ENCODE assay signal across 15 cellular contexts in the genomic region with DNA sequence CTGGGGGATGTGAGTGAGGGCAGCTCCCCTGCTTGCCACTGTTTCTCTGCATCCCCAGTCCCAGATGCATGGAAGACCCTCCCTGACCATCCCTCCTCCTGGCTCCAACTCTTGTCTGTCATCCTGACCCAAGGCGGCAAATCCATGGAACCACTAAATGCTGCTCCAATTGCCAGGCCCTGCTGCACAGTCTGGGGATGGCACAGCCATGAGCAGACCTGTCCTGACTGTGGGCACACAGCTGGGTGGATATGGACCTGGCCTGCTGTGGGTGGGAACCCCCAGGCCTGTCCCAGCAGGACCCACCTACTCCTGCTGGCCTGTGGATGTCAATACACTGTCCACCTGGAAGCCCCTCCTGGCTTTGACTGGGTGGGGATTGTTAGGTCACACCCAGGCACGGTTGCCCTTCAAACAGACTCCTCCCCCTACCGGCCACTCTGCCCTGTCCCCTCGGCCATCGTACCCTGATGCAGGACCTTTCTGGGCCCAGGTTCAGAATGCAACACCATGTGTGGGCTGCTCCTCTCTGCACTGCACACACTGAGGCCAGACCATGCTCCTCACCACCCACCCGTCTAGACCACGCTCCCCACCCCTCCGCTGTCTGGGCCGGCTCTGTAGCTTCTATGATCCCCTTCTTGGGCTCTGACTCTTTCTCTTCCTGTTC. TPM values are rescaled to one million over a fixed set of nuclear protein-coding genes. Genes with fewer than 3 reads are reported as not detected.
DNase-seq lines count a peak whose midpoint lies in the region; ATAC-seq and FAIRE-seq lines count a peak whose summit lies in the region.
"Had no signal": no experiment of that assay in that cellular context is flagged by ENCODE, and none has a peak within 500 bp of the region (broad histone marks: within the 10 kb centered on the region; RNA-seq: fewer than 3 reads in every experiment).

No MANE protein-coding gene starts in this region.

- peaks cover 44% of the 10 kb centered on the region for H3K4me1 Mint-ChIP-seq in activated naive CD8-positive, alpha-beta T cell treated with anti-CD3 and anti-CD28 coated beads, Interleukin-2, amount 10 ng/mL, durations not matched to agents 7 days and 5 days
- H3K4me1 Mint-ChIP-seq in activated naive CD8-positive, alpha-beta T cell treated with anti-CD3 and anti-CD28 coated beads, Interleukin-2, amount 50 U/mL, for 24 hours, result peaks cover 63% of the 10 kb centered on the region
- peaks cover 56% of the 10 kb centered on the region for H3K4me1 Mint-ChIP-seq in activated CD8-positive, alpha-beta T cell treated with anti-CD3 and anti-CD28 coated beads, Interleukin-2, amount 10 ng/mL, durations not matched to agents 7 days and 5 days (ENCODE audit: low read depth)
- H3K4me1 Mint-ChIP-seq in naive B cell, result peaks cover 58 to 89% (median 61%) of the 10 kb centered on the region in 3 donors

- H3K27ac Mint-ChIP-seq in activated naive CD8-positive, alpha-beta T cell treated with anti-CD3 and anti-CD28 coated beads, Interleukin-2, amount 10 ng/mL, durations not matched to agents 7 days and 5 days, result no peak overlapping the region
- H3K27ac Mint-ChIP-seq in activated naive CD8-positive, alpha-beta T cell treated with anti-CD3 and anti-CD28 coated beads, Interleukin-2, amount 50 U/mL, for 24 hours, result no peak overlapping the region
- peak overlapping the region; percentile 26 for H3K27ac Mint-ChIP-seq in activated CD8-positive, alpha-beta T cell treated with anti-CD3 and anti-CD28 coated beads, Interleukin-2, amount 10 ng/mL, durations not matched to agents 7 days and 5 days
- peak overlapping the region; percentile 27 to 94 (median 86) for H3K27ac Mint-ChIP-seq in naive B cell

- H3K4me3 Mint-ChIP-seq in activated naive CD8-positive, alpha-beta T cell treated with anti-CD3 and anti-CD28 coated beads, Interleukin-2, amount 10 ng/mL, durations not matched to agents 7 days and 5 days, result no peak overlapping the region
- no peak overlapping the region for H3K4me3 Mint-ChIP-seq in activated naive CD8-positive, alpha-beta T cell treated with anti-CD3 and anti-CD28 coated beads, Interleukin-2, amount 50 U/mL, for 24 hours
- H3K4me3 Mint-ChIP-seq in activated CD8-positive, alpha-beta T cell treated with anti-CD3 and anti-CD28 coated beads, Interleukin-2, amount 10 ng/mL, durations not matched to agents 7 days and 5 days, result no peak overlapping the region
- peak overlapping the region in 5 of 8 donors; percentile 28 to 61 (median 36) for H3K4me3 Mint-ChIP-seq in naive B cell

- ATAC-seq in activated naive CD8-positive, alpha-beta T cell treated with anti-CD3 and anti-CD28 coated beads, Interleukin-2, amount 10 ng/mL, durations not matched to agents 7 days and 5 days (ENCODE audit: low read depth), result no peak
- no peak for ATAC-seq in activated naive CD8-positive, alpha-beta T cell treated with anti-CD3 and anti-CD28 coated beads, Interleukin-2, amount 50 U/mL, for 24 hours
- ATAC-seq in activated CD8-positive, alpha-beta T cell treated with anti-CD3 and anti-CD28 coated beads, Interleukin-2, amount 10 ng/mL, durations not matched to agents 7 days and 5 days, result no peak
- ATAC-seq in naive B cell (ENCODE audit: low read depth in 2 of 2), result peak in 1 of 2 donors; percentile 41
- ATAC-seq in HG03108 (IDR thresholded peaks at IDR 0.05; ENCODE audit: unreplicated experiment), result no peak
- no peak for ATAC-seq in GM21381 (IDR thresholded peaks at IDR 0.05; ENCODE audit: unreplicated experiment)
- ATAC-seq: foreskin keratinocyte had no signal

- peak; percentile 10 for DNase-seq in activated naive CD8-positive, alpha-beta T cell treated with anti-CD3 and anti-CD28 coated beads, Interleukin-2, amount 10 ng/mL, durations not matched to agents 7 days and 5 days
- no peak for DNase-seq in activated naive CD8-positive, alpha-beta T cell treated with anti-CD3 and anti-CD28 coated beads, Interleukin-2, amount 50 U/mL, for 24 hours
- DNase-seq in activated CD8-positive, alpha-beta T cell treated with anti-CD3 and anti-CD28 coated beads, Interleukin-2, amount 10 ng/mL, durations not matched to agents 7 days and 5 days, result no peak
- DNase-seq in naive B cell (no peak), GM19239 (ENCODE audit: insufficient read length, low spot score) (no peak), NCI-H2081 treated with DMSO at 0.1 percent for 48 hours (lab: John Stamatoyannopoulos, UW) (no peak)
- DNase-seq: BE2C, DMS79 treated with DMSO at 0.1 percent for 48 hours, foreskin keratinocyte, HCEC 1CT, Karpas-422, NCI-H1436, small intestine had no signal

- FAIRE-seq in GM19239 (lab: Jason Lieb, UNC), result no peak
- FAIRE-seq: small intestine had no signal

- H3K27me3 Mint-ChIP-seq in activated naive CD8-positive, alpha-beta T cell treated with anti-CD3 and anti-CD28 coated beads, Interleukin-2, amount 10 ng/mL, durations not matched to agents 7 days and 5 days, result no peaks in the 10 kb centered on the region
- no peaks in the 10 kb centered on the region for H3K27me3 Mint-ChIP-seq in activated naive CD8-positive, alpha-beta T cell treated with anti-CD3 and anti-CD28 coated beads, Interleukin-2, amount 50 U/mL, for 24 hours
- no peaks in the 10 kb centered on the region for H3K27me3 Mint-ChIP-seq in activated CD8-positive, alpha-beta T cell treated with anti-CD3 and anti-CD28 coated beads, Interleukin-2, amount 10 ng/mL, durations not matched to agents 7 days and 5 days (ENCODE audit: low read depth)
- no peaks in the 10 kb centered on the region for H3K27me3 Mint-ChIP-seq in naive B cell

- CTCF ChIA-PET in activated CD8-positive, alpha-beta T cell treated with anti-CD3 and anti-CD28 coated beads, Interleukin-2, amount 10 ng/mL, durations not matched to agents 7 days and 5 days (lab: Charles Lee), result no interaction called here

- peaks cover 38% of the 10 kb centered on the region for H3K36me3 Mint-ChIP-seq in activated naive CD8-positive, alpha-beta T cell treated with anti-CD3 and anti-CD28 coated beads, Interleukin-2, amount 10 ng/mL, durations not matched to agents 7 days and 5 days
- H3K36me3 Mint-ChIP-seq in activated naive CD8-positive, alpha-beta T cell treated with anti-CD3 and anti-CD28 coated beads, Interleukin-2, amount 50 U/mL, for 24 hours (ENCODE audit: low read depth), result peaks cover 14% of the 10 kb centered on the region
- H3K36me3 Mint-ChIP-seq in activated CD8-positive, alpha-beta T cell treated with anti-CD3 and anti-CD28 coated beads, Interleukin-2, amount 10 ng/mL, durations not matched to agents 7 days and 5 days (ENCODE audit: low read depth), result peaks cover 57% of the 10 kb centered on the region
- peaks cover 10 to 29% of the 10 kb centered on the region in 2 donors for H3K36me3 Mint-ChIP-seq in naive B cell

- POLR2A ChIA-PET in activated naive CD8-positive, alpha-beta T cell treated with anti-CD3 and anti-CD28 coated beads, Interleukin-2, amount 10 ng/mL, durations not matched to agents 7 days and 5 days (lab: Charles Lee), result no interaction called here
- POLR2A ChIA-PET in activated CD8-positive, alpha-beta T cell treated with anti-CD3 and anti-CD28 coated beads, Interleukin-2, amount 10 ng/mL, durations not matched to agents 7 days and 5 days (lab: Charles Lee), result no interaction called here

- H3K9me3 Mint-ChIP-seq in activated naive CD8-positive, alpha-beta T cell treated with anti-CD3 and anti-CD28 coated beads, Interleukin-2, amount 10 ng/mL, durations not matched to agents 7 days and 5 days, result peaks cover 1% of the 10 kb centered on the region
- H3K9me3 Mint-ChIP-seq in activated naive CD8-positive, alpha-beta T cell treated with anti-CD3 and anti-CD28 coated beads, Interleukin-2, amount 50 U/mL, for 24 hours, result no peaks in the 10 kb centered on the region
- H3K9me3 Mint-ChIP-seq in activated CD8-positive, alpha-beta T cell treated with anti-CD3 and anti-CD28 coated beads, Interleukin-2, amount 10 ng/mL, durations not matched to agents 7 days and 5 days (ENCODE audit: insufficient read depth), result no peaks in the 10 kb centered on the region
- H3K9me3 Mint-ChIP-seq in naive B cell, result peaks cover 0 to 3% (median 0%) of the 10 kb centered on the region in 7 donors

RNA-seq across cellular contexts. Expression of a gene that starts 57.8 kb away (rescaled TPM):
- total RNA-seq in activated naive CD8-positive, alpha-beta T cell treated with anti-CD3 and anti-CD28 coated beads, Interleukin-2, amount 10 ng/mL, durations not matched to agents 7 days and 5 days, result 100 to 1,000 TPM; 129 to 135 TPM
- 100 to 1,000 TPM; 108 to 122 TPM for total RNA-seq in activated CD8-positive, alpha-beta T cell treated with anti-CD3 and anti-CD28 coated beads, Interleukin-2, amount 10 ng/mL, durations not matched to agents 7 days and 5 days
- polyA plus RNA-seq in naive B cell (ENCODE audit: low read depth in 6 of 6), result 100 to 1,000 TPM in 4 of 6 donors, 10 to 100 TPM in 2; 56.8 to 230 (median 102) TPM

Comparison
In these comparisons a context has a peak if more than half of its experiments do, and no peak if none do; other contexts are left out.
1. H3K27ac Mint-ChIP-seq: peak in activated CD8-positive, alpha-beta T cell treated with anti-CD3 and anti-CD28 coated beads, Interleukin-2, amount 10 ng/mL, durations not matched to agents 7 days and 5 days (single experiment) and naive B cell (6 of 6); none in activated naive CD8-positive, alpha-beta T cell treated with anti-CD3 and anti-CD28 coated beads, Interleukin-2, amount 10 ng/mL, durations not matched to agents 7 days and 5 days (single experiment) and activated naive CD8-positive, alpha-beta T cell treated with anti-CD3 and anti-CD28 coated beads, Interleukin-2, amount 50 U/mL, for 24 hours (single experiment).
2. H3K4me3 Mint-ChIP-seq: peak in naive B cell (5 of 8); none in activated naive CD8-positive, alpha-beta T cell treated with anti-CD3 and anti-CD28 coated beads, Interleukin-2, amount 10 ng/mL, durations not matched to agents 7 days and 5 days (single experiment), activated naive CD8-positive, alpha-beta T cell treated with anti-CD3 and anti-CD28 coated beads, Interleukin-2, amount 50 U/mL, for 24 hours (single experiment) and activated CD8-positive, alpha-beta T cell treated with anti-CD3 and anti-CD28 coated beads, Interleukin-2, amount 10 ng/mL, durations not matched to agents 7 days and 5 days (single experiment).